In genomic region chr14:67263499-67264149, GRCh38 we compare ENCODE assay signal across 18 cellular contexts. TPM values are rescaled to one million over a fixed set of nuclear protein-coding genes. Genes with fewer than 3 reads are reported as not detected.
DNase-seq lines count a peak whose midpoint lies in the region; ATAC-seq and TF ChIP-seq lines count a peak whose summit lies in the region.
"Had no signal": no experiment of that assay in that cellular context is flagged by ENCODE, and none has a peak within 500 bp of the region (broad histone marks: within the 10 kb centered on the region; RNA-seq: fewer than 3 reads in every experiment).

No MANE protein-coding gene starts in this region.

- H3K4me3 ChIP-seq in AG10803 (ENCODE audit: low read length) = no peak overlapping the region
- H3K4me3 ChIP-seq in esophagus muscularis mucosa = no peak overlapping the region
- H3K4me3 ChIP-seq: adrenal gland, HAP-1, lung, ovary, PC-9 had no signal

- H3K4me1 ChIP-seq in esophagus muscularis mucosa = peaks cover 17 to 74% (median 61%) of the 10 kb centered on the region in 4 donors

- TF ChIP-seq CTCF in AG10803 (conservative IDR thresholded peaks at IDR 0.05; ENCODE audit: low read length) (no peak), esophagus muscularis mucosa (IDR thresholded peaks at IDR 0.05) (no peak)

- H3K27me3 ChIP-seq in esophagus muscularis mucosa = no peaks in the 10 kb centered on the region
- H3K27me3 ChIP-seq: adrenal gland, ovary had no signal

- no peak for TF ChIP-seq POLR2A in esophagus muscularis mucosa (IDR thresholded peaks at IDR 0.05; ENCODE audit: low read depth)

- DNase-seq in AG10803 (ENCODE audit: low read depth) = peak; percentile 30
- peak; percentile 77 for DNase-seq in NCI-H226
- no peak for DNase-seq in esophagus muscularis mucosa (ENCODE audit: extremely low spot score)
- peak; percentile 48 for DNase-seq in non-pigmented ciliary epithelial cell (ENCODE audit: low read depth)
- DNase-seq in occipital lobe (lab: John Stamatoyannopoulos, UW) = no peak
- no peak for DNase-seq in RKO (ENCODE audit: low spot score)
- no peak for DNase-seq in UCSD-AML1 (lab: John Stamatoyannopoulos, UW; ENCODE audit: unreplicated experiment)
- DNase-seq: activated T-cell treated with anti-CD3 and anti-CD28 coated beads, Interleukin-2, amount 50 U/mL, for 1 hour; adrenal gland; DMS79 treated with DMSO at 0.1 percent for 48 hours; effector CD4-positive, alpha-beta T cell; hypothalamus; NCI-H1105; ovary; PC-9 had no signal

- no peaks in the 10 kb centered on the region for H3K9me3 ChIP-seq in esophagus muscularis mucosa
- H3K9me3 ChIP-seq: adrenal gland, HAP-1, ovary had no signal

- intact Hi-C loops in esophagus muscularis mucosa (cut with DNase I) = no loop called here

- TF ChIP-seq EP300 in esophagus muscularis mucosa (IDR thresholded peaks at IDR 0.05) = no peak

- ATAC-seq in HG03520 (IDR thresholded peaks at IDR 0.05; ENCODE audit: unreplicated experiment) = no peak

- H3K36me3 ChIP-seq in esophagus muscularis mucosa = peaks cover 0 to 7% (median 0%) of the 10 kb centered on the region in 4 donors
- H3K36me3 ChIP-seq: adrenal gland, HAP-1, ovary had no signal

- H3K27ac ChIP-seq in esophagus muscularis mucosa (replicated peaks in 1 of 4) = peak overlapping the region; percentile 6 to 28 (median 14)
- H3K27ac ChIP-seq: adrenal gland, ovary, PC-9 had no signal

- 76% methylated on average over 5 of the region's 5 CpGs for WGBS in esophagus muscularis mucosa

RNA-seq across cellular contexts. Expression of gene PALS1, which starts 22.4 kb away (rescaled TPM):
- 10 to 100 TPM; 17.6 to 25.4 (median 19.6) TPM for total RNA-seq in esophagus muscularis mucosa
- total RNA-seq in occipital lobe = 19.8 TPM

Comparison
In these comparisons a context has a peak if more than half of its experiments do, and no peak if none do; other contexts are left out.
1. DNase-seq: peak in AG10803 (single experiment), NCI-H226 (single experiment) and non-pigmented ciliary epithelial cell (single experiment); none in esophagus muscularis mucosa (single experiment), occipital lobe (single experiment), RKO (single experiment) and UCSD-AML1 (single experiment).